In the genomic region with DNA sequence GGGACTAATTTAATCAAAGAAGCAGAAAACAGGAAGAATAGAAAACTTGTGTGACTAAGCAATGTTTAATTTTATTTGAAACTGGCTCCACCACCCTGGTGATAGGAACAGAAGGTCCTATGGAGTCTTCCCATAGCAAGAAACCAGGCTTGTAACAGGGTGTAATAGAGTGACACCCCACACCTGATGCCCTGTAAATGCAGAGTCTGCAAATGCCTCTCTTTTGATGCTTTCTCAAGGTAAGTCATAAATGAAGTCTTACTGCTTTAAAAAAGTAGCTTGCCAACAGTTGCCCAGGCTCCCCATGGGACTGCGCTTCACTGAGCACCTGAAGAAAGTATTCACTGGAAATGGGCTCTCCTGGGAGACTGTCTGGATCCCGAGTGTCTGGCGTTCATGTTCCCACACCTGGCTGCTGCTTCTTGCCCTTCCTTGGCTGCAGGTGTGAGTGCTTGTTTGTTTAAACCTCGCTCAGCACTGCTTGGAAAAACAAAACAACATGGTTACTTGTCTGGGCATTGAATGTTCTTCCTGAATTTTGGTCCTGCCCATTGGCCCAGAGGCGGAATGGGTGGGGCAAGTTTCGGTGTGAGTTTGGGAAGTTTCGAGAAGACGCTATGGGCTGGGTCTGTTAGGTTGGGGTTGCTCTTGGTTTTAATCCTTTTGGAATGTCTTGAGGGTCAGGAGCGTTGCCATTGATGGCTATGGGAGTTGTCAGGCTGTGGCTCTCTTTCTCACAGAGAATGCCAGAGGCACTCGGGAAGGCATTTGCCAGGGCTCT, we compare ENCODE assay signal across 18 cellular contexts.
DNase-seq lines count a peak whose midpoint lies in the region; ATAC-seq, FAIRE-seq and TF ChIP-seq lines count a peak whose summit lies in the region.
"Had no signal": no experiment of that assay in that cellular context is flagged by ENCODE, and none has a peak within 500 bp of the region (broad histone marks: within the 10 kb centered on the region; RNA-seq: fewer than 3 reads in every experiment).

No MANE protein-coding gene starts in this region.

- no peak overlapping the region for H2BK12ac ChIP-seq in mesenchymal stem cell (ENCODE audit: low read length in 2 of 2)

- WGBS in A549 (ENCODE audit: missing lambda C conversion rate): 92% methylated on average over 10 of the region's 10 CpGs
- WGBS in mesenchymal stem cell: 97% methylated on average over 10 of the region's 10 CpGs

- H3K18ac ChIP-seq in mesenchymal stem cell (ENCODE audit: low read depth in 1 of 2, low read length in 2 of 2): no peak overlapping the region

- CTCF ChIA-PET in A549 (lab: Yijun Ruan, JAX) (no interaction called here), HCT116 (lab: Charles Lee) (no interaction called here)

- H3K79me2 ChIP-seq in HCT116 (ENCODE audit: insufficient read depth, low read length): no peaks in the 10 kb centered on the region

- no peak for FAIRE-seq in A549 (lab: Jason Lieb, UNC)

- H3K27me3 ChIP-seq in HCT116 (ENCODE audit: insufficient read depth, low read length) (no peaks in the 10 kb centered on the region), RWPE2 (ENCODE audit: insufficient read depth, poor library complexity, severe bottlenecking) (no peaks in the 10 kb centered on the region), mesenchymal stem cell (ENCODE audit: control insufficient read depth in 1 of 2, insufficient read depth in 1 of 2, low read length in 2 of 2) (peaks cover 0 to 5% of the 10 kb centered on the region in 2 experiments)
- H3K27me3 ChIP-seq: brain microvascular endothelial cell, gastrocnemius medialis, left lung, Peyer's patch, testis had no signal

- no peak overlapping the region for H4K91ac ChIP-seq in mesenchymal stem cell (ENCODE audit: low read length)

- H3K9me2 ChIP-seq in HCT116 (ENCODE audit: insufficient read depth): no peaks in the 10 kb centered on the region
- H3K9me2 ChIP-seq: SK-N-SH had no signal

- TF ChIP-seq RAD21 in A549 (conservative IDR thresholded peaks at IDR 0.05 in 1 of 2, IDR thresholded peaks at IDR 0.05 in 1 of 2) (no peak), HCT116 (IDR thresholded peaks at IDR 0.05; ENCODE audit: low read depth) (no peak)

- intact Hi-C loops in HCT116 (cut with micrococcal nuclease): no loop called here

- no peak overlapping the region for H3K4ac ChIP-seq in mesenchymal stem cell (ENCODE audit: low read depth in 1 of 2, low read length in 2 of 2)

- H3K4me3 ChIP-seq in A549: no peak overlapping the region
- H3K4me3 ChIP-seq in HCT116 (replicated peaks in 1 of 2; ENCODE audit: low read depth in 1 of 2, low read length in 2 of 2): peak overlapping the region in 1 of 2 experiments; percentile 9; a peak in 1 of 4 replicates
- H3K4me3 ChIP-seq in RWPE2 (ENCODE audit: severe bottlenecking): no peak overlapping the region
- no peak overlapping the region for H3K4me3 ChIP-seq in mesenchymal stem cell (ENCODE audit: insufficient read depth in 1 of 2, low read depth in 1 of 2, low read length in 2 of 2)
- H3K4me3 ChIP-seq: gastrocnemius medialis, left lung, Peyer's patch, testis had no signal

- ATAC-seq in A549: no peak
- ATAC-seq in HCT116: peak; percentile 52
- ATAC-seq in RWPE2 (ENCODE audit: low read depth): peak; percentile 26
- no peak for ATAC-seq in HG03457 (IDR thresholded peaks at IDR 0.05; ENCODE audit: unreplicated experiment)
- no peak for ATAC-seq in GM19463 (IDR thresholded peaks at IDR 0.05; ENCODE audit: unreplicated experiment)
- ATAC-seq in HG03139 (IDR thresholded peaks at IDR 0.05; ENCODE audit: unreplicated experiment): no peak
- ATAC-seq in HG03135 (IDR thresholded peaks at IDR 0.05; ENCODE audit: unreplicated experiment): no peak
- ATAC-seq: gastrocnemius medialis, left lung had no signal

- RAD21 ChIA-PET in HCT116 (lab: Charles Lee; ENCODE audit: low non-redundant PET in 1 of 2, low total read pairs in 2 of 2, uncharacterized antibody in 2 of 2, unreplicated experiment in 2 of 2): no interaction called here

- BruUV-seq in HCT116 (replicated peaks; lab: Mats Ljungman, UMichigan): no TSS peak

- H3K79me1 ChIP-seq in mesenchymal stem cell (replicated peaks; ENCODE audit: low read length, poor library complexity, severe bottlenecking): no peaks in the 10 kb centered on the region

- no peak overlapping the region for H2BK15ac ChIP-seq in mesenchymal stem cell (ENCODE audit: low read depth, poor library complexity, severe bottlenecking)

- no peaks in the 10 kb centered on the region for H3K4me1 ChIP-seq in A549
- peaks cover 55 to 56% of the 10 kb centered on the region in 2 experiments for H3K4me1 ChIP-seq in HCT116 (ENCODE audit: control insufficient read depth in 1 of 2, insufficient read depth in 2 of 2, low read length in 2 of 2)
- H3K4me1 ChIP-seq in RWPE2 (ENCODE audit: insufficient read depth, poor library complexity, severe bottlenecking): peaks cover 31% of the 10 kb centered on the region
- no peaks in the 10 kb centered on the region for H3K4me1 ChIP-seq in mesenchymal stem cell (ENCODE audit: control insufficient read depth, insufficient read depth, low read depth, low read length)
- H3K4me1 ChIP-seq: gastrocnemius medialis, testis had no signal

- no peaks in the 10 kb centered on the region for H3K36me3 ChIP-seq in HCT116 (ENCODE audit: control insufficient read depth in 1 of 2, insufficient read depth in 2 of 2, low read length in 2 of 2)
- H3K36me3 ChIP-seq in RWPE2 (ENCODE audit: low read depth): no peaks in the 10 kb centered on the region
- peaks cover 0 to 8% of the 10 kb centered on the region in 2 experiments for H3K36me3 ChIP-seq in mesenchymal stem cell (ENCODE audit: control insufficient read depth in 1 of 2, insufficient read depth in 2 of 2, low read depth in 1 of 2, low read length in 2 of 2)
- H3K36me3 ChIP-seq: brain microvascular endothelial cell, gastrocnemius medialis, left lung, Peyer's patch had no signal

- no peak for TF ChIP-seq EP300 in A549 (IDR thresholded peaks at IDR 0.05)

- no peaks in the 10 kb centered on the region for H4K20me1 ChIP-seq in HCT116 (ENCODE audit: insufficient read depth)

- no peak for TF ChIP-seq CTCF in A549 (IDR thresholded peaks at IDR 0.05)
- TF ChIP-seq CTCF in HCT116 (IDR thresholded peaks at IDR 0.05 in 2 of 3, conservative IDR thresholded peaks at IDR 0.05 in 1 of 3; ENCODE audit: borderline replicate concordance in 1 of 3, insufficient read depth in 1 of 3, low read depth in 2 of 3, low read length in 2 of 3): no peak
- no peak for TF ChIP-seq CTCF in RWPE2 (IDR thresholded peaks at IDR 0.05; ENCODE audit: poor library complexity, severe bottlenecking)

- no peak overlapping the region for H2BK5ac ChIP-seq in mesenchymal stem cell (ENCODE audit: low read depth, low read length, poor library complexity, severe bottlenecking)

- H4K8ac ChIP-seq in mesenchymal stem cell (ENCODE audit: low read length): no peak overlapping the region

- no peak overlapping the region for H3K23ac ChIP-seq in mesenchymal stem cell (ENCODE audit: low read length in 2 of 2)

- peak overlapping the region; percentile 34 for H2AK5ac ChIP-seq in mesenchymal stem cell (ENCODE audit: low read length, severe bottlenecking)

- H2AFZ ChIP-seq in HCT116 (ENCODE audit: low read depth, low read length, poor library complexity, severe bottlenecking): no peak overlapping the region
- H2AFZ ChIP-seq in mesenchymal stem cell (ENCODE audit: low read depth, low read length): no peak overlapping the region

- H3K27ac ChIP-seq in A549 (no peak overlapping the region), HCT116 (ENCODE audit: low read depth, low read length) (peak overlapping the region; percentile 68), RWPE2 (ENCODE audit: poor library complexity, severe bottlenecking) (peak overlapping the region; percentile 73), mesenchymal stem cell (ENCODE audit: low read length, poor library complexity, severe bottlenecking) (no peak overlapping the region)
- H3K27ac ChIP-seq: brain microvascular endothelial cell, gastrocnemius medialis, left lung, testis had no signal

- H3K9ac ChIP-seq in HCT116 (ENCODE audit: low read length): no peak overlapping the region
- no peak overlapping the region for H3K9ac ChIP-seq in mesenchymal stem cell (ENCODE audit: low read length)
- H3K9ac ChIP-seq: SK-N-SH had no signal

- TF ChIP-seq POLR2A in A549 (IDR thresholded peaks at IDR 0.05; ENCODE audit: low read length) (no peak), HCT116 (IDR thresholded peaks at IDR 0.05; ENCODE audit: borderline replicate concordance, extremely low read depth, insufficient read depth, insufficient read length) (no peak)

- DNase-seq in A549 (ENCODE audit: low read depth in 1 of 2, low spot score in 1 of 2) (no peak), HCT116 (ENCODE audit: low read depth, low spot score) (peak; percentile 7), RWPE2 (ENCODE audit: low spot score) (no peak), mesenchymal stem cell (no peak)
- DNase-seq: brain microvascular endothelial cell; gastrocnemius medialis; left lung; NCI-H1092; NCI-H2081 treated with DMSO at 0.1 percent for 48 hours; Peyer's patch; retina; SK-N-SH; stimulated activated CD4-positive, alpha-beta T cell treated with anti-CD3 and anti-CD28 coated beads, Interleukin-15, amount 100 ng/mL, for 24 hours; testis had no signal

- 0 out of 3 replicates have a peak overlapping the region, but pooled peaks have one; percentile 9 for H3K4me2 ChIP-seq in A549
- H3K4me2 ChIP-seq in HCT116 (ENCODE audit: low read length): peak overlapping the region; percentile 54
- no peak overlapping the region for H3K4me2 ChIP-seq in mesenchymal stem cell (ENCODE audit: low read length, poor library complexity, severe bottlenecking)
- H3K4me2 ChIP-seq: SK-N-SH had no signal

- H3K9me3 ChIP-seq in A549 (no peaks in the 10 kb centered on the region), HCT116 (ENCODE audit: control insufficient read depth in 1 of 2, insufficient read depth in 1 of 2, low read depth in 1 of 2, low read length in 2 of 2) (no peaks in the 10 kb centered on the region), RWPE2 (ENCODE audit: severe bottlenecking) (no peaks in the 10 kb centered on the region), mesenchymal stem cell (ENCODE audit: control insufficient read depth, low read length) (no peaks in the 10 kb centered on the region)
- H3K9me3 ChIP-seq: gastrocnemius medialis, left lung, Peyer's patch, SK-N-SH, testis had no signal

- H3K14ac ChIP-seq in mesenchymal stem cell (ENCODE audit: low read length in 2 of 2): no peak overlapping the region

- POLR2A ChIA-PET in A549 (lab: Yijun Ruan, JAX): interaction anchor here (0.6 kb wide), 1 partner anchor 1172 kb away, joined by 3 read pairs; no protein-coding TSS in a partner anchor
- POLR2A ChIA-PET in HCT116 (lab: Charles Lee): no interaction called here

- H2BK120ac ChIP-seq in mesenchymal stem cell (ENCODE audit: low read depth, low read length): no peak overlapping the region

TF ChIP-seq in A549, 52 proteins besides CTCF, POLR2A, EP300 and RAD21 (continues in another document):
- TF ChIP-seq HOXB5 (CRISPR knock-in tag; IDR thresholded peaks at IDR 0.05): no peak
- TF ChIP-seq JUN (IDR thresholded peaks at IDR 0.05): no peak
- TF ChIP-seq EHF (CRISPR knock-in tag; IDR thresholded peaks at IDR 0.05): no peak

TF ChIP-seq in HCT116, 20 proteins besides CTCF, POLR2A, EP300 and RAD21 (continues in another document):
- no peak for TF ChIP-seq SIN3A (IDR thresholded peaks at IDR 0.05; ENCODE audit: low read depth)
- no peak for TF ChIP-seq YY1 (IDR thresholded peaks at IDR 0.05; ENCODE audit: extremely low read depth, insufficient replicate concordance, low read depth, low read length)
- TF ChIP-seq CBX3 (IDR thresholded peaks at IDR 0.05; ENCODE audit: low read depth): no peak
- no peak for TF ChIP-seq EGR1 (IDR thresholded peaks at IDR 0.05; ENCODE audit: low read depth)

Comparison
In these comparisons a context has a peak if more than half of its experiments do, and no peak if none do; other contexts are left out.
1. ATAC-seq: peak in HCT116 (single experiment) and RWPE2 (single experiment); none in A549 (0 of 2), HG03457 (single experiment), GM19463 (single experiment), HG03139 (single experiment) and HG03135 (single experiment).
2. H3K27ac ChIP-seq: peak in HCT116 (single experiment) and RWPE2 (single experiment); none in A549 (0 of 2) and mesenchymal stem cell (single experiment).